38 cellular contexts compared by ENCODE assay signal in the genomic region with DNA sequence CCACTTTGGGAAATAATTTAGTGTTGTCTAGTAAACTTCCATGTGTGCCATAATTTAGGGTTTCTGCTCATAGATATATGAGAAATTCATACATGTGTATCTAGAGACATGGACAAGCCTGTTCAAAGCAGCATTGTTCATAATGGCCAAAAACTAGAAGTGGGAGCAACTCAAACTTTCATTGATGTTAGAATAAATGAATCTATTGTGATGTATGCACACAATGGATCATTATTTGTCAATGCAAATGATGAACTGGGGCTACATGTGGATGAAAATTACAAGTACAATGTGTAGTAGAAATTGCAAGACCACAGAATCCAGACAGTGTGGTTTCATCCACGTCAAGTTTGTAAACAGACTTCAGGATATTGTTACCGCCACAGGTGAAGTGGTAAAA.
"Had no signal": no experiment of that assay in that cellular context is flagged by ENCODE, and none has a peak within 500 bp of the region (broad histone marks: within the 10 kb centered on the region; RNA-seq: fewer than 3 reads in every experiment).

No MANE protein-coding gene starts in this region.

- DNase-seq: activated B cell treated with CpG ODN at 0.5 μM for 24 hours; activated CD4-positive, alpha-beta memory T cell treated with anti-CD3 and anti-CD28 coated beads for 36 hours; activated CD4-positive, alpha-beta T cell treated with anti-CD3 and anti-CD28 coated beads for 4 hours; activated CD4-positive, alpha-beta T cell treated with anti-CD3 and anti-CD28 coated beads, Interleukin-2, amount 50 U/mL, for 1 hour; activated CD4-positive, CD25-positive, alpha-beta regulatory T cell treated with anti-CD3 and anti-CD28 coated beads, Interleukin-2, amount 50 U/mL, for 72 hours; activated CD8-positive, alpha-beta memory T cell treated with anti-CD3 and anti-CD28 coated beads, Interleukin-2, amount 50 U/mL, for 4 hours; activated gamma-delta T cell treated with Interleukin-2 at 50 U/mL for 16 hours; activated naive CD4-positive, alpha-beta T cell treated with anti-CD3 and anti-CD28 coated beads for 36 hours; activated T-cell treated with anti-CD3 and anti-CD28 coated beads for 4 hours; activated T-cell treated with anti-CD3 and anti-CD28 coated beads, Interleukin-2, amount 50 U/mL, for 4 hours; adrenal gland; body of pancreas; Kasumi-1; KG1; MG63; NCI-H1048; NCI-H1105 treated with DMSO at 0.1 percent for 48 hours; NCI-H1436; NCI-H1694; NCI-H1930; NCI-H2081 treated with DMSO at 0.1 percent for 48 hours; NCI-H226; NCI-H446 treated with DMSO at 0.1 percent for 48 hours; NCI-H524; NCI-H748 treated with DMSO at 0.1 percent for 48 hours; NK-92 treated with Interleukin-12 subunit alpha and Interleukin-12 subunit beta, amount 100 ng/mL, for 24 hours; PC-3; Peyer's patch; RPMI8226; SHP77 treated with DMSO at 0.1 percent for 48 hours; T-cell; T-helper 2 cell; T-helper 9 cell had no signal

- H3K4me3 ChIP-seq: adrenal gland, body of pancreas, breast epithelium, MG63, Peyer's patch, SJSA1 had no signal

- ATAC-seq: activated naive CD4-positive, alpha-beta T cell treated with anti-CD3 and anti-CD28 coated beads, Interleukin-2, amount 50 U/mL, for 72 hours; activated T-cell treated with anti-CD3 and anti-CD28 coated beads, Interleukin-2, amount 50 U/mL, for 4 hours; body of pancreas; PC-3; SK-N-SH treated with all-trans-retinoic acid at 6 μM for 48 hours; T-cell had no signal

- H3K4me1 ChIP-seq: adrenal gland, body of pancreas, breast epithelium, Peyer's patch, SJSA1 had no signal

- H3K9me3 ChIP-seq: adrenal gland, body of pancreas, MG63, SJSA1 had no signal

- H3K27me3 ChIP-seq: adrenal gland, body of pancreas, breast epithelium, Peyer's patch, SJSA1 had no signal

- H3K27ac ChIP-seq: adrenal gland, body of pancreas, breast epithelium, Peyer's patch, SJSA1, VCaP had no signal

- H3K36me3 ChIP-seq: adrenal gland, breast epithelium, MG63, Peyer's patch, SJSA1 had no signal
